ENCODE assay signal across 19 cellular contexts in genomic region chr11:19820100-19820499, GRCh38.
A peak's percentile ranks its signal among the peaks of the same experiment; 100 is the strongest.
DNase-seq lines count a peak whose midpoint lies in the region; ATAC-seq lines count a peak whose summit lies in the region.
"Had no signal": no experiment of that assay in that cellular context is flagged by ENCODE, and none has a peak within 500 bp of the region (broad histone marks: within the 10 kb centered on the region; RNA-seq: fewer than 3 reads in every experiment).

No MANE protein-coding gene starts in this region.

- POLR2A ChIA-PET in T-cell (lab: Charles Lee), result no interaction called here

- peak; percentile 20 for DNase-seq in NCI-H1105 treated with DMSO at 0.1 percent for 48 hours (lab: John Stamatoyannopoulos, UW)
- no peak for DNase-seq in NCI-H1105 (lab: John Stamatoyannopoulos, UW)
- peak; percentile 61 for DNase-seq in M059J (ENCODE audit: low read depth)
- peak; percentile 83 for DNase-seq in fibroblast of peridontal ligament (ENCODE audit: extremely low read depth)
- peak; percentile 83 for DNase-seq in renal cortical epithelial cell (ENCODE audit: low read depth)
- DNase-seq in NCI-H128 (lab: John Stamatoyannopoulos, UW; ENCODE audit: unreplicated experiment), result no peak
- DNase-seq in D341Med (ENCODE audit: low spot score), result no peak
- no peak for DNase-seq in T-cell
- DNase-seq: 8988T; activated CD4-positive, CD25-positive, alpha-beta regulatory T cell treated with anti-CD3 and anti-CD28 coated beads, Interleukin-2, amount 50 U/mL, for 72 hours; activated CD8-positive, alpha-beta memory T cell treated with anti-CD3 and anti-CD28 coated beads, Interleukin-2, amount 50 U/mL, for 4 hours; GOT3; head of caudate nucleus; left cardiac atrium; NCI-H1694; right cardiac atrium had no signal

- no peak overlapping the region for H3K27ac Mint-ChIP-seq in T-cell
- H3K27ac Mint-ChIP-seq: activated naive CD4-positive, alpha-beta T cell treated with anti-CD3 and anti-CD28 coated beads, Interleukin-2, amount 50 U/mL, for 24 hours; natural killer cell treated with Interleukin-12 subunit alpha and Interleukin-12 subunit beta and Interleukin-15 and Interleukin-18, amount 100 ng/mL, for 72 hours had no signal

- no peaks in the 10 kb centered on the region for H3K4me1 Mint-ChIP-seq in T-cell
- H3K4me1 Mint-ChIP-seq: activated naive CD4-positive, alpha-beta T cell treated with anti-CD3 and anti-CD28 coated beads, Interleukin-2, amount 50 U/mL, for 24 hours had no signal

- peaks cover 8 to 11% of the 10 kb centered on the region in 2 donors for H3K27me3 Mint-ChIP-seq in T-cell

- CTCF ChIA-PET in T-cell (lab: Charles Lee), result interaction anchor here in 1 of 2 donors (0.8 kb wide), 1 partner anchor 39 kb away, joined by 3 read pairs; no protein-coding TSS in a partner anchor

- no peaks in the 10 kb centered on the region for H3K36me3 Mint-ChIP-seq in T-cell
- H3K36me3 Mint-ChIP-seq: activated naive CD4-positive, alpha-beta T cell treated with anti-CD3 and anti-CD28 coated beads, Interleukin-2, amount 50 U/mL, for 24 hours; natural killer cell treated with Interleukin-12 subunit alpha and Interleukin-12 subunit beta and Interleukin-15 and Interleukin-18, amount 100 ng/mL, for 72 hours had no signal

- ATAC-seq in T-cell (replicated peaks in 1 of 4), result no peak
- ATAC-seq: K562, left cardiac atrium, right cardiac atrium had no signal

- H3K9me3 Mint-ChIP-seq in T-cell, result no peaks in the 10 kb centered on the region
- H3K9me3 Mint-ChIP-seq: activated naive CD4-positive, alpha-beta T cell treated with anti-CD3 and anti-CD28 coated beads, Interleukin-2, amount 50 U/mL, for 24 hours; natural killer cell treated with Interleukin-12 subunit alpha and Interleukin-12 subunit beta and Interleukin-15 and Interleukin-18, amount 100 ng/mL, for 72 hours had no signal

- no peak overlapping the region for H3K4me3 Mint-ChIP-seq in T-cell
- H3K4me3 Mint-ChIP-seq: activated naive CD4-positive, alpha-beta T cell treated with anti-CD3 and anti-CD28 coated beads, Interleukin-2, amount 50 U/mL, for 24 hours; natural killer cell treated with Interleukin-12 subunit alpha and Interleukin-12 subunit beta and Interleukin-15 and Interleukin-18, amount 100 ng/mL, for 72 hours had no signal

Comparison
In these comparisons a context has a peak if more than half of its experiments do, and no peak if none do; other contexts are left out.
1. DNase-seq: peak in NCI-H1105 treated with DMSO at 0.1 percent for 48 hours (single experiment), M059J (single experiment), fibroblast of peridontal ligament (single experiment) and renal cortical epithelial cell (single experiment); none in NCI-H1105 (single experiment), NCI-H128 (single experiment), D341Med (single experiment) and T-cell (0 of 34).